Comparison of ENCODE assay signal across 8 cellular contexts in genomic region chr17:35801583-35802224, GRCh38. TPM values are rescaled to one million over a fixed set of nuclear protein-coding genes. Genes with fewer than 3 reads are reported as not detected.
DNase-seq lines count a peak whose midpoint lies in the region; ATAC-seq and TF ChIP-seq lines count a peak whose summit lies in the region.

No MANE protein-coding gene starts in this region.

- TF ChIP-seq CTCF in OCI-LY1 (IDR thresholded peaks at IDR 0.05; ENCODE audit: low read length) (no peak), prostate gland (IDR thresholded peaks at IDR 0.05) (no peak)

- ATAC-seq in HG03139 (IDR thresholded peaks at IDR 0.05; ENCODE audit: unreplicated experiment): no peak
- ATAC-seq in HG03108 (IDR thresholded peaks at IDR 0.05; ENCODE audit: unreplicated experiment): no peak
- no peak for ATAC-seq in HG03432 (IDR thresholded peaks at IDR 0.05; ENCODE audit: unreplicated experiment)

- no peak overlapping the region; the same call in 1 of the 2 replicates for H3K4me2 ChIP-seq in OCI-LY1 (ENCODE audit: low read length)

- WGBS in prostate gland: 41% methylated on average over 9 of the region's 9 CpGs

- no peak for TF ChIP-seq POLR2A in prostate gland (IDR thresholded peaks at IDR 0.05)

- intact Hi-C loops in prostate gland (cut with DNase I): no loop called here

- H3K9me2 ChIP-seq in OCI-LY1 (ENCODE audit: low read depth, low read length): no peaks in the 10 kb centered on the region

- H4K20me1 ChIP-seq in OCI-LY1 (ENCODE audit: insufficient read depth, low read length): no peaks in the 10 kb centered on the region

- H3K36me3 ChIP-seq in OCI-LY1 (ENCODE audit: insufficient read depth, low read length) (no peaks in the 10 kb centered on the region), prostate gland (no peaks in the 10 kb centered on the region)

- H3K9me3 ChIP-seq in OCI-LY1 (ENCODE audit: low read length): no peaks in the 10 kb centered on the region
- no peaks in the 10 kb centered on the region for H3K9me3 ChIP-seq in prostate gland

- H3K4me1 ChIP-seq in OCI-LY1 (ENCODE audit: insufficient read depth, low read length, severe bottlenecking): peaks cover 13% of the 10 kb centered on the region
- H3K4me1 ChIP-seq in prostate gland (replicated peaks): peaks cover 7% of the 10 kb centered on the region

- peak overlapping the region; percentile 25 for H3K27ac ChIP-seq in OCI-LY1 (ENCODE audit: low read depth, low read length, poor library complexity, severe bottlenecking)
- peak overlapping the region in 1 of 2 donors; percentile 37 for H3K27ac ChIP-seq in prostate gland

- DNase-seq in GF-D8 (lab: John Stamatoyannopoulos, UW) (peak; percentile 86), fibroblast of peridontal ligament (ENCODE audit: extremely low read depth) (peak; percentile 55), prostate gland (ENCODE audit: low spot score) (peak; percentile 82)
- DNase-seq in NK-92 treated with Interleukin-12 subunit alpha and Interleukin-12 subunit beta, amount 100 ng/mL, for 24 hours (lab: John Stamatoyannopoulos, UW): no peak

- no peaks in the 10 kb centered on the region for H3F3A ChIP-seq in OCI-LY1 (ENCODE audit: insufficient read depth, low read length)

- no peaks in the 10 kb centered on the region for H3K79me2 ChIP-seq in OCI-LY1 (ENCODE audit: insufficient read depth, low read length)

- H2AFZ ChIP-seq in OCI-LY1 (ENCODE audit: low read length): no peak overlapping the region

- H3K27me3 ChIP-seq in OCI-LY1 (ENCODE audit: insufficient read depth, low read length): no peaks in the 10 kb centered on the region
- no peaks in the 10 kb centered on the region for H3K27me3 ChIP-seq in prostate gland (replicated peaks; ENCODE audit: insufficient read depth)

- H3K4me3 ChIP-seq in OCI-LY1 (ENCODE audit: low read depth, low read length, poor library complexity, severe bottlenecking): no peak overlapping the region
- no peak overlapping the region for H3K4me3 ChIP-seq in prostate gland

- no peak overlapping the region for H3K9ac ChIP-seq in OCI-LY1 (ENCODE audit: low read length)

RNA-seq across cellular contexts. Expression of gene MMP28, which starts 6.3 kb away (rescaled TPM):
- total RNA-seq in prostate gland: 100 to 1,000 TPM in 1 of 2 donors, 10 to 100 TPM in 1; 12.8 to 146 TPM

RNA-seq across cellular contexts. Expression of gene TAF15, which starts 7.6 kb away (rescaled TPM):
- total RNA-seq in prostate gland: 10 to 100 TPM; 57.2 to 86.1 TPM

RNA-seq across cellular contexts. Expression of gene C17orf50, which starts 41.0 kb away (rescaled TPM):
- 10 to 100 TPM in 1 of 2 donors, not detected in 1; 15.8 TPM for total RNA-seq in prostate gland

RNA-seq across cellular contexts. Expression of gene GAS2L2, which starts 48.7 kb away (rescaled TPM):
- not detected for total RNA-seq in prostate gland
